ENCODE assay signal across 11 cellular contexts in genomic region chr14:60220084-60220483, GRCh38. TPM values are rescaled to one million over a fixed set of nuclear protein-coding genes. Genes with fewer than 3 reads are reported as not detected.
DNase-seq lines count a peak whose midpoint lies in the region; ATAC-seq, FAIRE-seq and TF ChIP-seq lines count a peak whose summit lies in the region.
"Had no signal": no experiment of that assay in that cellular context is flagged by ENCODE, and none has a peak within 500 bp of the region (broad histone marks: within the 10 kb centered on the region; RNA-seq: fewer than 3 reads in every experiment).

No MANE protein-coding gene starts in this region.

- H3K4me3 ChIP-seq in OCI-LY1 (ENCODE audit: low read depth, low read length, poor library complexity, severe bottlenecking) = no peak overlapping the region

- no peaks in the 10 kb centered on the region for H3K36me3 ChIP-seq in OCI-LY1 (ENCODE audit: insufficient read depth, low read length)
- H3K36me3 ChIP-seq: brain microvascular endothelial cell had no signal

- H4K20me1 ChIP-seq in OCI-LY1 (ENCODE audit: insufficient read depth, low read length) = no peaks in the 10 kb centered on the region

- H2AFZ ChIP-seq in OCI-LY1 (ENCODE audit: low read length) = no peak overlapping the region

- H3K4me2 ChIP-seq in OCI-LY1 (ENCODE audit: low read length) = peak overlapping the region; percentile 21; the same call in 1 of the 2 replicates

- ATAC-seq in GM19452 (IDR thresholded peaks at IDR 0.05; ENCODE audit: unreplicated experiment) = peak; percentile 70
- ATAC-seq in HG02885 (IDR thresholded peaks at IDR 0.05; ENCODE audit: poor library complexity, unreplicated experiment) = peak; percentile 63

- H3F3A ChIP-seq in OCI-LY1 (ENCODE audit: insufficient read depth, low read length) = no peaks in the 10 kb centered on the region

- FAIRE-seq in GM18507 (lab: Jason Lieb, UNC) (peak; percentile 83), RCC 7860 (lab: Jason Lieb, UNC) (no peak)

- no peak for TF ChIP-seq CTCF in OCI-LY1 (IDR thresholded peaks at IDR 0.05; ENCODE audit: low read length)

- no peaks in the 10 kb centered on the region for H3K9me2 ChIP-seq in OCI-LY1 (ENCODE audit: low read depth, low read length)

- no peaks in the 10 kb centered on the region for H3K27me3 ChIP-seq in OCI-LY1 (ENCODE audit: insufficient read depth, low read length)
- H3K27me3 ChIP-seq: brain microvascular endothelial cell had no signal

- H3K79me2 ChIP-seq in OCI-LY1 (ENCODE audit: insufficient read depth, low read length) = no peaks in the 10 kb centered on the region

- no peaks in the 10 kb centered on the region for H3K9me3 ChIP-seq in OCI-LY1 (ENCODE audit: low read length)

- peak overlapping the region; percentile 35; the same call in 1 of the 2 replicates for H3K9ac ChIP-seq in OCI-LY1 (ENCODE audit: low read length)

- DNase-seq in GM18507 (ENCODE audit: extremely low spot score, insufficient read length, low read depth) = peak; percentile 22
- no peak for DNase-seq in mesenteric fat pad (ENCODE audit: low spot score)
- DNase-seq in DMS153 (lab: John Stamatoyannopoulos, UW) = no peak
- DNase-seq in effector CD8-positive, alpha-beta T cell (lab: John Stamatoyannopoulos, UW) = no peak
- DNase-seq in RCC 7860 (ENCODE audit: low spot score) = no peak
- DNase-seq: brain microvascular endothelial cell, HCEC 1CT had no signal

- H3K27ac ChIP-seq in OCI-LY1 (ENCODE audit: low read depth, low read length, poor library complexity, severe bottlenecking) = peak overlapping the region; percentile 82
- H3K27ac ChIP-seq: brain microvascular endothelial cell, C4-2B had no signal

- H3K4me1 ChIP-seq in OCI-LY1 (ENCODE audit: insufficient read depth, low read length, severe bottlenecking) = peaks cover 69% of the 10 kb centered on the region

RNA-seq across cellular contexts. Expression of gene PPM1A, which starts 28.9 kb away (rescaled TPM):
- total RNA-seq in mesenteric fat pad = 58.2 TPM

RNA-seq across cellular contexts. Expression of gene DHRS7, which starts 54.9 kb away (rescaled TPM):
- 47.9 TPM for total RNA-seq in mesenteric fat pad
